ENCODE assay signal across 28 cellular contexts in genomic region chr1:214141486-214141885, GRCh38.
"Had no signal": no experiment of that assay in that cellular context is flagged by ENCODE, and none has a peak within 500 bp of the region (broad histone marks: within the 10 kb centered on the region; RNA-seq: fewer than 3 reads in every experiment).

No MANE protein-coding gene starts in this region.

- H3K4me3 Mint-ChIP-seq: natural killer cell; nephron; neural progenitor cell; stimulated activated effector memory CD8-positive, alpha-beta T cell treated with anti-CD3 and anti-CD28 coated beads, Interleukin-12 subunit alpha, Interleukin-12 subunit beta, amount 100 ng/mL, for 72 hours; stimulated activated naive B cell treated with anti-CD40 and anti-IgM and Interleukin-4, amounts not matched to agents 10 μg/mL and 1 μg/mL and 100 μg/mL, for 72 hours; stimulated activated naive CD8-positive, alpha-beta T cell treated with anti-CD3 and anti-CD28 coated beads, Interleukin-15, Interleukin-2, amounts not matched to agents 100 ng/mL and 50 ng/mL, for 24 hours had no signal

- H3K27ac Mint-ChIP-seq: natural killer cell; nephron; neural progenitor cell; progenitor cell of endocrine pancreas; stimulated activated effector memory CD8-positive, alpha-beta T cell treated with anti-CD3 and anti-CD28 coated beads, Interleukin-12 subunit alpha, Interleukin-12 subunit beta, amount 100 ng/mL, for 72 hours; stimulated activated naive B cell treated with anti-CD40 and anti-IgM and Interleukin-4, amounts not matched to agents 10 μg/mL and 1 μg/mL and 100 μg/mL, for 72 hours; stimulated activated naive CD8-positive, alpha-beta T cell treated with anti-CD3 and anti-CD28 coated beads, Interleukin-15, Interleukin-2, amounts not matched to agents 100 ng/mL and 50 ng/mL, for 24 hours had no signal

- H2AFZ ChIP-seq: neural progenitor cell, parathyroid adenoma had no signal

- ATAC-seq: natural killer cell; psoas muscle; right cardiac atrium; right lobe of liver; stimulated activated effector memory CD8-positive, alpha-beta T cell treated with anti-CD3 and anti-CD28 coated beads, Interleukin-12 subunit alpha, Interleukin-12 subunit beta, amount 100 ng/mL, for 72 hours; stimulated activated naive B cell treated with anti-CD40 and anti-IgM and Interleukin-4, amounts not matched to agents 10 μg/mL and 1 μg/mL and 100 μg/mL, for 72 hours; upper lobe of right lung had no signal

- H3K9ac ChIP-seq: neural progenitor cell, parathyroid adenoma had no signal

- H3K4me1 ChIP-seq: parathyroid adenoma, psoas muscle, right lobe of liver, sigmoid colon, stomach, thyroid gland, tibial nerve, upper lobe of right lung, uterus had no signal

- FAIRE-seq: small intestine had no signal

- H3K36me3 Mint-ChIP-seq: natural killer cell; neural progenitor cell; stimulated activated effector memory CD8-positive, alpha-beta T cell treated with anti-CD3 and anti-CD28 coated beads, Interleukin-12 subunit alpha, Interleukin-12 subunit beta, amount 100 ng/mL, for 72 hours; stimulated activated naive B cell treated with anti-CD40 and anti-IgM and Interleukin-4, amounts not matched to agents 10 μg/mL and 1 μg/mL and 100 μg/mL, for 72 hours had no signal

- H3K36me3 ChIP-seq: neural progenitor cell, ovary, right lobe of liver, sigmoid colon, stomach, thoracic aorta, thyroid gland, tibial nerve, upper lobe of right lung, uterus had no signal

- DNase-seq: natural killer cell; occipital lobe; ovary; posterior cingulate gyrus; psoas muscle; right cardiac atrium; right lobe of liver; sigmoid colon; small intestine; stimulated activated CD4-positive, alpha-beta T cell treated with anti-CD3 and anti-CD28 coated beads, Interleukin-15, amount 100 ng/mL, for 24 hours; stimulated activated CD4-positive, alpha-beta T cell treated with anti-CD3 and anti-CD28 coated beads, Interleukin-2, amount 100 ng/mL, for 24 hours; stimulated activated CD4-positive, alpha-beta T cell treated with anti-CD3 and anti-CD28 coated beads, Interleukin-2, amount 100 ng/mL, for 48 hours; stimulated activated CD4-positive, alpha-beta T cell treated with anti-CD3 and anti-CD28 coated beads, Interleukin-4, amount 100 ng/mL, for 24 hours; stimulated activated naive B cell treated with anti-CD40 and anti-IgM and Interleukin-4, amounts not matched to agents 10 μg/mL and 1 μg/mL and 100 μg/mL, for 72 hours; stimulated activated naive CD4-positive, alpha-beta T cell treated with Interleukin-2 at 50 U/mL for 16 hours; stomach; thyroid gland; trophoblast cell; upper lobe of right lung; uterus had no signal

- H3K9me3 Mint-ChIP-seq: natural killer cell; nephron; stimulated activated effector memory CD8-positive, alpha-beta T cell treated with anti-CD3 and anti-CD28 coated beads, Interleukin-12 subunit alpha, Interleukin-12 subunit beta, amount 100 ng/mL, for 72 hours; stimulated activated naive B cell treated with anti-CD40 and anti-IgM and Interleukin-4, amounts not matched to agents 10 μg/mL and 1 μg/mL and 100 μg/mL, for 72 hours; stimulated activated naive CD8-positive, alpha-beta T cell treated with anti-CD3 and anti-CD28 coated beads, Interleukin-15, Interleukin-2, amounts not matched to agents 100 ng/mL and 50 ng/mL, for 24 hours had no signal

- H3K27me3 Mint-ChIP-seq: progenitor cell of endocrine pancreas had no signal

- H3K4me3 ChIP-seq: neural progenitor cell, ovary, psoas muscle, right lobe of liver, sigmoid colon, stomach, thoracic aorta, thyroid gland, tibial nerve, upper lobe of right lung, uterus had no signal

- H3K4me2 ChIP-seq: neural progenitor cell had no signal

- H3K79me2 ChIP-seq: parathyroid adenoma had no signal

- H3K9me3 ChIP-seq: ovary, psoas muscle, right lobe of liver, sigmoid colon, stomach, thoracic aorta, thyroid gland, tibial nerve, upper lobe of right lung, uterus had no signal

- H3K27ac ChIP-seq: neural progenitor cell, ovary, parathyroid adenoma, psoas muscle, right lobe of liver, sigmoid colon, stomach, thoracic aorta, thyroid gland, tibial nerve, upper lobe of right lung, uterus had no signal

- H3K27me3 ChIP-seq: neural progenitor cell, ovary, right lobe of liver, sigmoid colon, stomach, thyroid gland, tibial nerve, uterus had no signal

- H3K4me1 Mint-ChIP-seq: natural killer cell; stimulated activated effector memory CD8-positive, alpha-beta T cell treated with anti-CD3 and anti-CD28 coated beads, Interleukin-12 subunit alpha, Interleukin-12 subunit beta, amount 100 ng/mL, for 72 hours; stimulated activated naive B cell treated with anti-CD40 and anti-IgM and Interleukin-4, amounts not matched to agents 10 μg/mL and 1 μg/mL and 100 μg/mL, for 72 hours had no signal
